In genomic region chr1:93715529-93716126, GRCh38 we compare ENCODE assay signal across 9 cellular contexts. TPM values are rescaled to one million over a fixed set of nuclear protein-coding genes. Genes with fewer than 3 reads are reported as not detected.
DNase-seq lines count a peak whose midpoint lies in the region; ATAC-seq, FAIRE-seq and TF ChIP-seq lines count a peak whose summit lies in the region.
"Had no signal": no experiment of that assay in that cellular context is flagged by ENCODE, and none has a peak within 500 bp of the region (broad histone marks: within the 10 kb centered on the region; RNA-seq: fewer than 3 reads in every experiment).

No MANE protein-coding gene starts in this region.

- H3K27me3 ChIP-seq in left ventricle myocardium inferior (ENCODE audit: low read depth) (no peaks in the 10 kb centered on the region), breast epithelium (no peaks in the 10 kb centered on the region), vagina (no peaks in the 10 kb centered on the region)

- TF ChIP-seq CTCF in left ventricle myocardium inferior (IDR thresholded peaks at IDR 0.05; ENCODE audit: borderline replicate concordance) (no peak), breast epithelium (IDR thresholded peaks at IDR 0.05) (no peak), vagina (IDR thresholded peaks at IDR 0.05) (no peak)

- H3K4me3 ChIP-seq in left ventricle myocardium inferior (no peak overlapping the region), breast epithelium (no peak overlapping the region), vagina (no peak overlapping the region)

- H3K27ac ChIP-seq in left ventricle myocardium inferior (replicated peaks) = peak overlapping the region; percentile 79
- no peak overlapping the region for H3K27ac ChIP-seq in breast epithelium
- no peak overlapping the region for H3K27ac ChIP-seq in vagina
- H3K27ac ChIP-seq: epithelial cell of prostate had no signal

- DNase-seq in NCI-H2196 (lab: John Stamatoyannopoulos, UW; ENCODE audit: unreplicated experiment) (peak; percentile 23), NCI-H2196 treated with DMSO at 0.1 percent for 48 hours (lab: John Stamatoyannopoulos, UW; ENCODE audit: unreplicated experiment) (no peak), NOMO-1 treated with dmso at 0.1 percent for 144 hours (lab: John Stamatoyannopoulos, UW; ENCODE audit: unreplicated experiment) (peak; percentile 53), left ventricle myocardium inferior (peak; percentile 48), breast epithelium (ENCODE audit: low spot score in 2 of 2) (no peak), vagina (ENCODE audit: extremely low spot score in 2 of 2) (no peak), RCC 7860 (ENCODE audit: low spot score) (no peak)

- H3K9me3 ChIP-seq in left ventricle myocardium inferior (replicated peaks) (no peaks in the 10 kb centered on the region), breast epithelium (no peaks in the 10 kb centered on the region), vagina (no peaks in the 10 kb centered on the region)

- no peak for TF ChIP-seq POLR2A in breast epithelium (IDR thresholded peaks at IDR 0.05)
- no peak for TF ChIP-seq POLR2A in vagina (IDR thresholded peaks at IDR 0.05)

- no peak for FAIRE-seq in RCC 7860 (lab: Jason Lieb, UNC)

- ATAC-seq in HG02885 (IDR thresholded peaks at IDR 0.05; ENCODE audit: poor library complexity, unreplicated experiment) = peak; percentile 45

- H3K36me3 ChIP-seq in left ventricle myocardium inferior (no peaks in the 10 kb centered on the region), breast epithelium (no peaks in the 10 kb centered on the region), vagina (no peaks in the 10 kb centered on the region)

- H3K4me1 ChIP-seq in left ventricle myocardium inferior = peaks cover 33% of the 10 kb centered on the region
- H3K4me1 ChIP-seq in breast epithelium = no peaks in the 10 kb centered on the region
- H3K4me1 ChIP-seq in vagina = no peaks in the 10 kb centered on the region

- intact Hi-C loops in left ventricle myocardium inferior (cut with micrococcal nuclease) = no loop called here
- intact Hi-C loops in breast epithelium (cut with DNase I; ENCODE audit: low total_unique reads) = no loop called here
- intact Hi-C loops in vagina (cut with DNase I) = no loop called here

RNA-seq across cellular contexts. Expression of gene BCAR3, which starts 34.0 kb away (rescaled TPM):
- 23.5 TPM for total RNA-seq in left ventricle myocardium inferior
- total RNA-seq in breast epithelium = 10 to 100 TPM; 26.7 to 42.7 (median 30.2) TPM
- 22.8 TPM for total RNA-seq in vagina

Comparison
In these comparisons a context has a peak if more than half of its experiments do, and no peak if none do; other contexts are left out.
1. DNase-seq: peak in NCI-H2196 (single experiment), NOMO-1 treated with dmso at 0.1 percent for 144 hours (single experiment) and left ventricle myocardium inferior (single experiment); none in NCI-H2196 treated with DMSO at 0.1 percent for 48 hours (single experiment), breast epithelium (0 of 2), vagina (0 of 2) and RCC 7860 (single experiment).